Comparison of ENCODE assay signal across 24 cellular contexts in the genomic region with DNA sequence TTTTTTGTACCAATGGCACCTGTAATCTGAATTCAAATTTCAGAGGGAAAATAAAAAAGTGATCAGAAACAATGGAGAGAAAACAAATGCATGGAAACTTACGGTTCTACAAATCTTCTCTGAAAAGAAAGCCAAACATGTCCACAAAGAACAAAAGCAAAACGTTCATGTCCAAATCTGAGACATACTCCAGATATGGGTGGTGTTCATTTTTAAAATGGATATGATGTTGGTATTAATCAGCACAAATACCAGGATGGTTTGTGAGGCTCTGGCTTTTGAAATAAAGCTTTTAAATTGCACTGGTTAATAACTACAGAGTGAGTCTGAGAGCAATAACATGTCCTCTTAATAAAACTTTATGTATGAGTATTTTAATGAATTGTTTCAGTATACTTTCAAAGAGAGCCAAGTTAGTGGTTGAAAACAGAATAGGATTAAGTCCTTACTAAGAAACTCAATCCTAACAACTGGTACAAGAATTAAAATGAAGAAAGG.
"Had no signal": no experiment of that assay in that cellular context is flagged by ENCODE, and none has a peak within 500 bp of the region (broad histone marks: within the 10 kb centered on the region; RNA-seq: fewer than 3 reads in every experiment).

No MANE protein-coding gene starts in this region.

- H3K4me3 ChIP-seq: ascending aorta, K562, SJSA1 had no signal

- ATAC-seq: activated CD8-positive, alpha-beta T cell treated with anti-CD3 and anti-CD28 coated beads, Interleukin-2, amount 10 ng/mL, durations not matched to agents 7 days and 5 days; K562; T-helper 17 cell; WTC11 had no signal

- H3K9me3 ChIP-seq: ascending aorta, SJSA1 had no signal

- H3K27me3 ChIP-seq: ascending aorta, SJSA1 had no signal

- H3K36me3 ChIP-seq: ascending aorta, SJSA1 had no signal

- DNase-seq: activated CD4-positive, alpha-beta T cell treated with anti-CD3 and anti-CD28 coated beads for 48 hours; activated CD4-positive, alpha-beta T cell treated with anti-CD3 and anti-CD28 coated beads, Interleukin-2, amount 50 U/mL, for 4 hours; activated CD4-positive, CD25-positive, alpha-beta regulatory T cell treated with anti-CD3 and anti-CD28 coated beads, Interleukin-2, amount 50 U/mL, for 72 hours; activated CD8-positive, alpha-beta memory T cell treated with anti-CD3 and anti-CD28 coated beads, Interleukin-2, amount 50 U/mL, for 48 hours; activated CD8-positive, alpha-beta T cell treated with anti-CD3 and anti-CD28 coated beads, Interleukin-2, amount 10 ng/mL, durations not matched to agents 7 days and 5 days; activated T-cell treated with anti-CD3 and anti-CD28 coated beads, Interleukin-2, amount 50 U/mL, for 1 hour; Karpas-422; MM.1S; NCI-H1105; NCI-H1436; NCI-H1694 treated with DMSO at 0.1 percent for 48 hours; NCI-H2029 treated with DMSO at 0.1 percent for 48 hours; NCI-H345; NCI-H510A; NCI-H526 treated with DMSO at 0.1 percent for 48 hours; NCI-H82; OCI-M1; SHP77; T-helper 17 cell; T-helper 9 cell had no signal

- H3K27ac ChIP-seq: ascending aorta, SJSA1 had no signal

- H3K4me1 ChIP-seq: ascending aorta had no signal
